In genomic region chr19:52140077-52140710, GRCh38 we compare ENCODE assay signal across 8 cellular contexts. TPM values are rescaled to one million over a fixed set of nuclear protein-coding genes. Genes with fewer than 3 reads are reported as not detected.
DNase-seq lines count a peak whose midpoint lies in the region; ATAC-seq, FAIRE-seq and TF ChIP-seq lines count a peak whose summit lies in the region.

No MANE protein-coding gene starts in this region.

- FAIRE-seq in astrocyte (lab: Jason Lieb, UNC) = no peak

- TF ChIP-seq CTCF in 22Rv1 (IDR thresholded peaks at IDR 0.05) (no peak), HEK293 (tag by site-specific recombination; IDR thresholded peaks at IDR 0.05) (no peak), astrocyte (IDR thresholded peaks at IDR 0.05; ENCODE audit: insufficient read depth, low read depth, low read length) (no peak)

- peak overlapping the region; percentile 97 for H3K4me3 Mint-ChIP-seq in astrocyte (ENCODE audit: unreplicated experiment)

- peaks cover 44% of the 10 kb centered on the region for H3K9me3 Mint-ChIP-seq in astrocyte (ENCODE audit: unreplicated experiment)

- in situ Hi-C loops in G401 (cut with HindIII; ENCODE audit: low sequenced_read_pairs) = no loop called here

- no peaks in the 10 kb centered on the region for H3K27me3 ChIP-seq in astrocyte (ENCODE audit: insufficient read depth, low read length)

- peaks cover 8% of the 10 kb centered on the region for H3K4me1 Mint-ChIP-seq in astrocyte (ENCODE audit: low read depth, unreplicated experiment)

- H3K9me3 ChIP-seq in HEK293 (ENCODE audit: control insufficient read depth, insufficient read depth, low read depth, low read length) = peaks cover under 1% of the 10 kb centered on the region; the same call in 1 of the 2 replicates
- H3K9me3 ChIP-seq in astrocyte (ENCODE audit: insufficient read depth, low read depth, low read length) = peaks cover 13% of the 10 kb centered on the region

- H3K27ac Mint-ChIP-seq in astrocyte (ENCODE audit: unreplicated experiment) = no peak overlapping the region

- H3K4me1 ChIP-seq in HEK293 (ENCODE audit: control insufficient read depth, insufficient read depth, low read length) = no peaks in the 10 kb centered on the region
- no peaks in the 10 kb centered on the region for H3K4me1 ChIP-seq in astrocyte (ENCODE audit: insufficient read depth, low read length)

- POLR2A ChIA-PET in HEK293 (lab: Yijun Ruan, JAX) = interaction anchor here (0.6 to 2.3 kb wide), 2 partner anchors 34 to 49 kb away, joined by 5 to 17 read pairs; partner anchors contain the start of gene PPP2R1A

- H3K27ac ChIP-seq in 22Rv1 (peak overlapping the region; percentile 90), HEK293 (ENCODE audit: extremely low read depth, low read depth, low read length) (no peak overlapping the region), astrocyte (ENCODE audit: low read depth, low read length) (no peak overlapping the region)

- H2AFZ ChIP-seq in astrocyte (ENCODE audit: low read depth, low read length) = peak overlapping the region; percentile 75

- ATAC-seq in HG02840 (IDR thresholded peaks at IDR 0.05; ENCODE audit: low FRiP score, unreplicated experiment) = no peak

- no peaks in the 10 kb centered on the region for H4K20me1 ChIP-seq in astrocyte (ENCODE audit: insufficient read depth, low read length)

- H3K9ac ChIP-seq in astrocyte (ENCODE audit: low read length) = peak overlapping the region; percentile 34

- H3K36me3 Mint-ChIP-seq in astrocyte (ENCODE audit: low read depth, unreplicated experiment) = peaks cover 33% of the 10 kb centered on the region

- CTCF ChIA-PET in HEK293 (lab: Yijun Ruan, JAX) = interaction anchor here (0.6 to 1.5 kb wide), 4 partner anchors 19 to 645 kb away, joined by 3 to 9 read pairs (median 3); no protein-coding TSS in a partner anchor

- DNase-seq in astrocyte (ENCODE audit: low read depth) (no peak), midbrain (lab: John Stamatoyannopoulos, UW) (peak; percentile 27), NCI-H2171 treated with DMSO at 0.1 percent for 48 hours (lab: John Stamatoyannopoulos, UW) (no peak), activated gamma-delta T cell (lab: John Stamatoyannopoulos, UW) (no peak), G401 (ENCODE audit: low spot score) (no peak)

- H3K79me2 ChIP-seq in astrocyte (ENCODE audit: insufficient read depth, low read length) = peaks cover 30% of the 10 kb centered on the region

- H3K4me2 ChIP-seq in astrocyte (ENCODE audit: low read length) = peak overlapping the region; percentile 97

- H3K4me3 ChIP-seq in HEK293 (ENCODE audit: low read depth, low read length) (no peak overlapping the region), astrocyte (ENCODE audit: insufficient read depth, low read depth, low read length) (peak overlapping the region; percentile 48)

- no peaks in the 10 kb centered on the region for H3K27me3 Mint-ChIP-seq in astrocyte (ENCODE audit: low read depth, unreplicated experiment)

- H3K36me3 ChIP-seq in HEK293 (ENCODE audit: control insufficient read depth in 2 of 2, insufficient read depth in 1 of 2, low read length in 2 of 2) = peaks cover 0 to 5% of the 10 kb centered on the region in 2 experiments; a peak in 2 of 3 replicates
- H3K36me3 ChIP-seq in astrocyte (ENCODE audit: insufficient read depth, low read length) = no peaks in the 10 kb centered on the region

TF ChIP-seq in HEK293, 187 proteins besides CTCF, POLR2A, EP300 and RAD21:
- TF ChIP-seq ZNF510 (tag by site-specific recombination; IDR thresholded peaks at IDR 0.05; ENCODE audit: insufficient replicate concordance) (no peak), ZNF335 (tag by site-specific recombination; conservative IDR thresholded peaks at IDR 0.05) (peak; percentile 86), ZNF548 (tag by site-specific recombination; IDR thresholded peaks at IDR 0.05) (no peak), ZBTB20 (tag by site-specific recombination; IDR thresholded peaks at IDR 0.05) (no peak), ZNF133 (tag by site-specific recombination; IDR thresholded peaks at IDR 0.05) (no peak), ZBTB49 (tag by site-specific recombination; IDR thresholded peaks at IDR 0.05; ENCODE audit: low read depth) (no peak), ZNF48 (tag by site-specific recombination; IDR thresholded peaks at IDR 0.05) (no peak), ZNF501 (tag by site-specific recombination; IDR thresholded peaks at IDR 0.05) (no peak), ZNF19 (tag by site-specific recombination; IDR thresholded peaks at IDR 0.05; ENCODE audit: low read depth) (no peak), FEZF1 (tag by site-specific recombination; IDR thresholded peaks at IDR 0.05) (no peak), KLF16 (tag by site-specific recombination; IDR thresholded peaks at IDR 0.05) (no peak), SP3 (tag by site-specific recombination; IDR thresholded peaks at IDR 0.05) (0 out of 2 replicates have a peak, but pooled peaks have one; percentile 40), ZNF792 (tag by site-specific recombination; IDR thresholded peaks at IDR 0.05) (no peak), ZNF112 (tag by site-specific recombination; IDR thresholded peaks at IDR 0.05) (no peak)
TF ChIP-seq in HEK293: peak in this region for 2.

RNA-seq across cellular contexts. Expression of gene ZNF616, which starts 0.5 kb away (rescaled TPM):
- 13.1 and 14.7 TPM in 2 replicates for total RNA-seq in astrocyte
- 6.3 and 8.6 TPM in 2 replicates for total RNA-seq in G401 (2014; rRNA removed; shearing (Covaris generic))

RNA-seq across cellular contexts. Expression of gene ZNF836, which starts 31.2 kb away (rescaled TPM):
- 6.9 and 7.5 TPM in 2 replicates for total RNA-seq in astrocyte
- 0.49 and 3.1 TPM in 2 replicates for total RNA-seq in G401 (2014; rRNA removed; shearing (Covaris generic))

RNA-seq across cellular contexts. Expression of gene ZNF841, which starts 44.6 kb away (rescaled TPM):
- 37.8 and 38.0 TPM in 2 replicates for total RNA-seq in astrocyte
- 1.8 and 2.2 TPM in 2 replicates for total RNA-seq in G401 (2014; rRNA removed; shearing (Covaris generic))

RNA-seq across cellular contexts. Expression of gene PPP2R1A, which starts 49.7 kb away (rescaled TPM):
- total RNA-seq in astrocyte = 316 and 332 TPM in 2 replicates
- total RNA-seq in G401 (2014; rRNA removed; shearing (Covaris generic)) = 226 and 269 TPM in 2 replicates

Comparison
In these comparisons a context has a peak if more than half of its experiments do, and no peak if none do; other contexts are left out.
1. RNA of gene ZNF841, which starts 44.6 kb away (total RNA-seq): 37.8 to 38.0 TPM in astrocyte; 1.8 to 2.2 TPM in G401; every median in the first group is over 10 times any median in the second.